Comparison of ENCODE assay signal across 9 cellular contexts in genomic region chr1:65422241-65423203, GRCh38. TPM values are rescaled to one million over a fixed set of nuclear protein-coding genes. Genes with fewer than 3 reads are reported as not detected.
DNase-seq lines count a peak whose midpoint lies in the region; ATAC-seq, FAIRE-seq and TF ChIP-seq lines count a peak whose summit lies in the region.
"Had no signal": no experiment of that assay in that cellular context is flagged by ENCODE, and none has a peak within 500 bp of the region (broad histone marks: within the 10 kb centered on the region; RNA-seq: fewer than 3 reads in every experiment).

No MANE protein-coding gene starts in this region.

- H3K9me3 Mint-ChIP-seq in activated naive CD4-positive, alpha-beta T cell treated with anti-CD3 and anti-CD28 coated beads, Interleukin-2, amount 50 U/mL, for 72 hours, result no peaks in the 10 kb centered on the region

- TF ChIP-seq CTCF in GM12865 (IDR thresholded peaks at IDR 0.05; ENCODE audit: insufficient read depth, low read depth, low read length, missing control alignments), result no peak
- no peak for TF ChIP-seq CTCF in esophagus squamous epithelium (IDR thresholded peaks at IDR 0.05)
- TF ChIP-seq CTCF in sigmoid colon (IDR thresholded peaks at IDR 0.05), result no peak
- no peak for TF ChIP-seq CTCF in BE2C (IDR thresholded peaks at IDR 0.05; ENCODE audit: low read depth, low read length)

- intact Hi-C loops in esophagus squamous epithelium (cut with DNase I) (no loop called here), sigmoid colon (cut with DNase I) (loop anchor here (5.0 kb wide), 2 partner anchors 275 to 355 kb away; partner anchors contain the start of gene AK4)

- TF ChIP-seq POLR2A in esophagus squamous epithelium (IDR thresholded peaks at IDR 0.05), result no peak
- no peak for TF ChIP-seq POLR2A in sigmoid colon (IDR thresholded peaks at IDR 0.05)

- peaks cover 8 to 20% (median 9%) of the 10 kb centered on the region in 3 donors for H3K36me3 ChIP-seq in esophagus squamous epithelium
- H3K36me3 ChIP-seq in sigmoid colon, result peaks cover 0 to 25% (median 6%) of the 10 kb centered on the region in 4 donors
- no peaks in the 10 kb centered on the region for H3K36me3 ChIP-seq in BE2C

- H3K9me3 ChIP-seq in esophagus squamous epithelium, result no peaks in the 10 kb centered on the region
- H3K9me3 ChIP-seq in sigmoid colon, result no peaks in the 10 kb centered on the region
- H3K9me3 ChIP-seq in BE2C, result no peaks in the 10 kb centered on the region

- H3K4me3 ChIP-seq in GM12865 (ENCODE audit: low read depth, low read length), result no peak overlapping the region
- peak overlapping the region in 3 of 4 donors; percentile 84 to 93 (median 92) for H3K4me3 ChIP-seq in esophagus squamous epithelium
- H3K4me3 ChIP-seq in sigmoid colon, result peak overlapping the region in 3 of 4 donors; percentile 88 to 95 (median 89)
- no peak overlapping the region for H3K4me3 ChIP-seq in BE2C (ENCODE audit: low read depth, low read length)

- no peaks in the 10 kb centered on the region for H3K27me3 ChIP-seq in esophagus squamous epithelium
- no peaks in the 10 kb centered on the region for H3K27me3 ChIP-seq in sigmoid colon
- H3K27me3 ChIP-seq in BE2C, result no peaks in the 10 kb centered on the region

- FAIRE-seq in RCC 7860 (lab: Jason Lieb, UNC), result peak; percentile 94

- H3K36me3 Mint-ChIP-seq in activated naive CD4-positive, alpha-beta T cell treated with anti-CD3 and anti-CD28 coated beads, Interleukin-2, amount 50 U/mL, for 72 hours, result peaks cover 14 to 21% of the 10 kb centered on the region in 2 donors

- H3K27ac Mint-ChIP-seq in activated naive CD4-positive, alpha-beta T cell treated with anti-CD3 and anti-CD28 coated beads, Interleukin-2, amount 50 U/mL, for 72 hours, result no peak overlapping the region

- 81 to 86% methylated on average over 12 of the region's 12 CpGs for WGBS in esophagus squamous epithelium, 2 donors
- WGBS in sigmoid colon, 2 donors, result 94 to 95% methylated on average over 12 of the region's 12 CpGs

- H3K27ac ChIP-seq in esophagus squamous epithelium (peak overlapping the region; percentile 95 to 99 (median 98)), sigmoid colon (peak overlapping the region in 3 of 4 donors; percentile 96 to 99 (median 97))

- ATAC-seq in HG02970 (IDR thresholded peaks at IDR 0.05; ENCODE audit: low FRiP score, unreplicated experiment), result no peak
- no peak for ATAC-seq in activated naive CD4-positive, alpha-beta T cell treated with anti-CD3 and anti-CD28 coated beads, Interleukin-2, amount 50 U/mL, for 72 hours

- TF ChIP-seq EP300 in sigmoid colon (IDR thresholded peaks at IDR 0.05), result no peak

- DNase-seq in GM12865 (ENCODE audit: low read depth) (peak; percentile 9), RCC 7860 (ENCODE audit: low spot score) (peak; percentile 99), esophagus squamous epithelium (lab: John Stamatoyannopoulos, UW) (no peak), sigmoid colon (no peak), LoVo (ENCODE audit: low spot score) (no peak), BE2C (no peak)
- DNase-seq in activated naive CD4-positive, alpha-beta T cell treated with anti-CD3 and anti-CD28 coated beads, Interleukin-2, amount 50 U/mL, for 72 hours (ENCODE audit: low spot score in 2 of 2), result no peak
- DNase-seq: NCI-H1092 treated with DMSO at 0.1 percent for 48 hours had no signal

- H3K4me1 ChIP-seq in esophagus squamous epithelium (peaks cover 22 to 54% (median 34%) of the 10 kb centered on the region in 3 donors), sigmoid colon (peaks cover 0 to 42% (median 34%) of the 10 kb centered on the region in 4 donors), BE2C (no peaks in the 10 kb centered on the region)

RNA-seq across cellular contexts. Expression of gene LEPR, which starts 2.1 kb away (rescaled TPM):
- total RNA-seq in esophagus squamous epithelium (10 to 100 TPM in 2 of 4 donors, 1 to 10 TPM in 2; 1.2 to 20.4 (median 6.3) TPM), sigmoid colon (10 to 100 TPM in 2 of 4 donors, 1 to 10 TPM in 2; 5.3 to 24.7 (median 9.9) TPM)
- 1 to 10 TPM in 1 of 3 donors, under 1 TPM in 2; 0.46 to 2.6 (median 0.60) TPM for polyA plus RNA-seq in sigmoid colon
- 0.86 TPM for polyA plus RNA-seq in BE2C (2012; ENCODE audit: insufficient read depth, insufficient read length, low read depth)
- total RNA-seq in activated naive CD4-positive, alpha-beta T cell treated with anti-CD3 and anti-CD28 coated beads, Interleukin-2, amount 50 U/mL, for 72 hours, result 1 to 10 TPM; 2.9 to 3.0 TPM

RNA-seq across cellular contexts. Expression of gene LEPROT, which starts 2.1 kb away (rescaled TPM):
- total RNA-seq in esophagus squamous epithelium, result 10 to 100 TPM; 29.7 to 56.9 (median 42.9) TPM
- 10 to 100 TPM; 48.2 to 67.8 (median 57.0) TPM for total RNA-seq in sigmoid colon
- 10 to 100 TPM; 14.3 to 29.8 (median 15.6) TPM for polyA plus RNA-seq in sigmoid colon
- 4.5 TPM for polyA plus RNA-seq in BE2C (2012; ENCODE audit: insufficient read depth, insufficient read length, low read depth)
- total RNA-seq in activated naive CD4-positive, alpha-beta T cell treated with anti-CD3 and anti-CD28 coated beads, Interleukin-2, amount 50 U/mL, for 72 hours, result 10 to 100 TPM in 1 of 2 donors, 1 to 10 TPM in 1; 8.7 to 19.2 TPM

Comparison
In these comparisons a context has a peak if more than half of its experiments do, and no peak if none do; other contexts are left out.
1. DNase-seq: peak in GM12865 (single experiment) and RCC 7860 (single experiment); none in esophagus squamous epithelium (single experiment), sigmoid colon (single experiment), LoVo (single experiment), BE2C (single experiment) and activated naive CD4-positive, alpha-beta T cell treated with anti-CD3 and anti-CD28 coated beads, Interleukin-2, amount 50 U/mL, for 72 hours (0 of 2).
2. H3K4me3 ChIP-seq: peak in esophagus squamous epithelium (3 of 4) and sigmoid colon (3 of 4); none in GM12865 (single experiment) and BE2C (single experiment).